In genomic region chr14:45066667-45067066, GRCh38 we compare ENCODE assay signal across 24 cellular contexts. TPM values are rescaled to one million over a fixed set of nuclear protein-coding genes. Genes with fewer than 3 reads are reported as not detected.
A peak's percentile ranks its signal among the peaks of the same experiment; 100 is the strongest.
DNase-seq lines count a peak whose midpoint lies in the region; ATAC-seq, FAIRE-seq and TF ChIP-seq lines count a peak whose summit lies in the region.
"Had no signal": no experiment of that assay in that cellular context is flagged by ENCODE, and none has a peak within 500 bp of the region (broad histone marks: within the 10 kb centered on the region; RNA-seq: fewer than 3 reads in every experiment).

No MANE protein-coding gene starts in this region.

- H3K27ac Mint-ChIP-seq in WTC11 (no peak overlapping the region), endodermal cell (no peak overlapping the region)
- H3K27ac Mint-ChIP-seq: CD14-positive monocyte; CD4-positive, alpha-beta T cell; CD8-positive, alpha-beta memory T cell; HFFc6 had no signal

- H3K4me1 Mint-ChIP-seq in WTC11, result no peaks in the 10 kb centered on the region
- peaks cover 11% of the 10 kb centered on the region for H3K4me1 Mint-ChIP-seq in endodermal cell
- H3K4me1 Mint-ChIP-seq: CD14-positive monocyte; CD8-positive, alpha-beta memory T cell had no signal

- H3K27ac ChIP-seq in cardiac muscle cell (peak overlapping the region; percentile 97), skeletal muscle tissue (ENCODE audit: low read depth, low read length) (peak overlapping the region; percentile 66), endodermal cell (ENCODE audit: low read depth, low read length) (no peak overlapping the region)
- H3K27ac ChIP-seq: A549; BLaER1 treated with 17β-estradiol and CSF1 and Interleukin-3, amounts not matched to agents 10 nM and 100 nM had no signal

- FAIRE-seq in G401.6 (lab: Jason Lieb, UNC), result peak; percentile 60
- FAIRE-seq: A549, GM12892, H54 had no signal

- no peak for DNase-seq in cardiac muscle cell (ENCODE audit: low read depth in 1 of 2, low spot score in 1 of 2)
- no peak for DNase-seq in left cardiac atrium
- DNase-seq in WTC11 (ENCODE audit: low spot score), result no peak
- DNase-seq in endodermal cell, result no peak
- DNase-seq in effector CD4-positive, alpha-beta T cell, result no peak
- DNase-seq: 8988T; ACHN; AML-193; BE2C; Calu3; CD4-positive, alpha-beta T cell; CD8-positive, alpha-beta memory T cell; DMS53; DMS79 treated with DMSO at 0.1 percent for 48 hours; GOT3; HFFc6 had no signal

- POLR2A ChIA-PET in WTC11 (lab: Charles Lee), result no interaction called here

- TF ChIP-seq CTCF in cardiac muscle cell (IDR thresholded peaks at IDR 0.05; ENCODE audit: low read depth, low read length) (no peak), WTC11 (IDR thresholded peaks at IDR 0.05) (no peak), endodermal cell (conservative IDR thresholded peaks at IDR 0.05) (no peak)

- H3K9ac ChIP-seq in skeletal muscle tissue (ENCODE audit: low read depth in 1 of 3, low read length in 3 of 3), result no peak overlapping the region
- H3K9ac ChIP-seq in endodermal cell (ENCODE audit: extremely low read depth, low read length, poor library complexity, severe bottlenecking), result no peak overlapping the region
- H3K9ac ChIP-seq: BLaER1 treated with 17β-estradiol and CSF1 and Interleukin-3, amounts not matched to agents 10 nM and 100 nM had no signal

- H3K9me3 Mint-ChIP-seq in WTC11, result no peaks in the 10 kb centered on the region
- H3K9me3 Mint-ChIP-seq in endodermal cell, result peaks cover 10% of the 10 kb centered on the region
- H3K9me3 Mint-ChIP-seq: CD4-positive, alpha-beta T cell; CD8-positive, alpha-beta memory T cell; HFFc6 had no signal

- H3K27me3 Mint-ChIP-seq in WTC11 (ENCODE audit: low read depth) (no peaks in the 10 kb centered on the region), endodermal cell (ENCODE audit: insufficient read depth) (no peaks in the 10 kb centered on the region)
- H3K27me3 Mint-ChIP-seq: CD4-positive, alpha-beta T cell; CD8-positive, alpha-beta memory T cell had no signal

- H3K4me3 ChIP-seq in cardiac muscle cell (no peak overlapping the region), skeletal muscle tissue (ENCODE audit: low read length in 3 of 3) (no peak overlapping the region), endodermal cell (ENCODE audit: low read length) (no peak overlapping the region)
- H3K4me3 ChIP-seq: A549; BLaER1 treated with 17β-estradiol and CSF1 and Interleukin-3, amounts not matched to agents 10 nM and 100 nM; HAP-1 had no signal

- H3K27me3 ChIP-seq in cardiac muscle cell, result no peaks in the 10 kb centered on the region
- no peaks in the 10 kb centered on the region for H3K27me3 ChIP-seq in skeletal muscle tissue (ENCODE audit: control insufficient read depth in 3 of 3, insufficient read depth in 3 of 3, low read length in 3 of 3)
- no peaks in the 10 kb centered on the region for H3K27me3 ChIP-seq in endodermal cell (ENCODE audit: control insufficient read depth, insufficient read depth, low read length, poor library complexity, severe bottlenecking)
- H3K27me3 ChIP-seq: BE2C; BLaER1 treated with 17β-estradiol and CSF1 and Interleukin-3, amounts not matched to agents 10 nM and 100 nM had no signal

- ATAC-seq in left cardiac atrium (no peak), WTC11 (no peak)
- ATAC-seq: A549 had no signal

- 97 to 100% methylated on average over 2 to 3 of the region's 3 CpGs for WGBS in endodermal cell (ENCODE audit: insufficient coverage in 1 of 2, insufficient read length in 1 of 2), 2 experiments

- no peak overlapping the region for H3K4me3 Mint-ChIP-seq in WTC11
- no peak overlapping the region for H3K4me3 Mint-ChIP-seq in endodermal cell
- H3K4me3 Mint-ChIP-seq: CD14-positive monocyte; CD4-positive, alpha-beta T cell; CD8-positive, alpha-beta memory T cell; HFFc6 had no signal

- H3K9me3 ChIP-seq in cardiac muscle cell (ENCODE audit: low read depth) (no peaks in the 10 kb centered on the region), skeletal muscle tissue (ENCODE audit: control insufficient read depth in 3 of 3, low read length in 3 of 3) (no peaks in the 10 kb centered on the region), endodermal cell (ENCODE audit: control insufficient read depth, low read length) (peaks cover 9% of the 10 kb centered on the region)
- H3K9me3 ChIP-seq: A549; BE2C; BLaER1 treated with 17β-estradiol and CSF1 and Interleukin-3, amounts not matched to agents 10 nM and 100 nM; HAP-1 had no signal

- CTCF ChIA-PET in WTC11 (lab: Charles Lee), result no interaction called here

- H3K36me3 ChIP-seq in cardiac muscle cell (no peaks in the 10 kb centered on the region), skeletal muscle tissue (ENCODE audit: control insufficient read depth in 3 of 3, insufficient read depth in 3 of 3, low read length in 3 of 3) (no peaks in the 10 kb centered on the region), endodermal cell (ENCODE audit: control insufficient read depth, insufficient read depth, low read length) (peaks cover 16% of the 10 kb centered on the region)
- H3K36me3 ChIP-seq: HAP-1 had no signal

- H3K4me1 ChIP-seq in cardiac muscle cell (ENCODE audit: low read depth) (peaks cover 24% of the 10 kb centered on the region), skeletal muscle tissue (ENCODE audit: control insufficient read depth in 3 of 3, insufficient read depth in 3 of 3, low read length in 3 of 3) (peaks cover 6 to 10% (median 7%) of the 10 kb centered on the region in 3 donors), endodermal cell (ENCODE audit: control insufficient read depth, insufficient read depth, low read length) (peaks cover 6% of the 10 kb centered on the region)
- H3K4me1 ChIP-seq: A549; BE2C; BLaER1 treated with 17β-estradiol and CSF1 and Interleukin-3, amounts not matched to agents 10 nM and 100 nM; HAP-1 had no signal

- H3K36me3 Mint-ChIP-seq in WTC11, result 0 out of 2 replicates have a peak, but pooled peaks cover 5% of the 10 kb centered on the region
- H3K36me3 Mint-ChIP-seq in endodermal cell (ENCODE audit: low read depth), result peaks cover 29% of the 10 kb centered on the region

- intact Hi-C loops in left cardiac atrium (cut with DNase I), result no loop called here

TF ChIP-seq in WTC11, 78 proteins besides CTCF, POLR2A, EP300 and RAD21:
- no peak for TF ChIP-seq PRRX2 (CRISPR knock-in tag; IDR thresholded peaks at IDR 0.05)
- peak; percentile 42; the same call in 1 of the 2 replicates for TF ChIP-seq ZNF121 (CRISPR knock-in tag; IDR thresholded peaks at IDR 0.05)

RNA-seq across cellular contexts. Expression of gene PRPF39, which starts 17.2 kb away (rescaled TPM):
- 30.0 and 40.7 TPM in 2 replicates for total RNA-seq in cardiac muscle cell
- 30.4 and 34.9 TPM in 2 replicates for polyA plus RNA-seq in cardiac muscle cell
- total RNA-seq in left cardiac atrium, result 10 to 100 TPM; 12.8 to 19.5 TPM
- total RNA-seq in WTC11 (2021), result 32.3 to 39.3 TPM (median 34.4 TPM) in 3 replicates
- total RNA-seq in skeletal muscle tissue, result 33.9 TPM
- 10 to 100 TPM; 50.7 to 50.8 TPM for total RNA-seq in endodermal cell
- polyA plus RNA-seq in endodermal cell (2013, experiment 1 of 2), result 43.6 TPM
- polyA plus RNA-seq in endodermal cell (2013, experiment 2 of 2), result 34.9 TPM
